Comparison of ENCODE assay signal across 1 cellular context in the genomic region with DNA sequence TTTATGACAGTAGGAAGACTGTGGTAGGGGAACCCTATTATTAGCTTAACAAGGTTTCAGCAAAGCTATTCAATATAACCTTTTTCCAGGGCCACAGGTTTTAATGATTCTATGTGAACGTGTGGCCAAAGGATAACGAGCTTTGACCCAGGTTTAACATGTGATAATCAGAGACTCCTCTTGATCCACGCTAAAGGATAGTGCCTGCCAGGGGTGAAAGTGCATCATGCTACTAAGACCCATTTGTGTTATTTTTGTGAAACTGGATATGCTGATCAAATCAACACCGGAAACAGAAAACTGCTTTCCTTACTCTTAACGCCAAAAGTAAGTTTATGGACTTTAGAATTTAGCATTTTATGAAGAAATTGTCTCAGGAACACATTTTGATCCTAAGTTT.
TF ChIP-seq lines count a peak whose summit lies in the region.

No MANE protein-coding gene starts in this region.

TF ChIP-seq in GM12878, 131 proteins besides CTCF, POLR2A, EP300 and RAD21:
- TF ChIP-seq, protein P1, sequence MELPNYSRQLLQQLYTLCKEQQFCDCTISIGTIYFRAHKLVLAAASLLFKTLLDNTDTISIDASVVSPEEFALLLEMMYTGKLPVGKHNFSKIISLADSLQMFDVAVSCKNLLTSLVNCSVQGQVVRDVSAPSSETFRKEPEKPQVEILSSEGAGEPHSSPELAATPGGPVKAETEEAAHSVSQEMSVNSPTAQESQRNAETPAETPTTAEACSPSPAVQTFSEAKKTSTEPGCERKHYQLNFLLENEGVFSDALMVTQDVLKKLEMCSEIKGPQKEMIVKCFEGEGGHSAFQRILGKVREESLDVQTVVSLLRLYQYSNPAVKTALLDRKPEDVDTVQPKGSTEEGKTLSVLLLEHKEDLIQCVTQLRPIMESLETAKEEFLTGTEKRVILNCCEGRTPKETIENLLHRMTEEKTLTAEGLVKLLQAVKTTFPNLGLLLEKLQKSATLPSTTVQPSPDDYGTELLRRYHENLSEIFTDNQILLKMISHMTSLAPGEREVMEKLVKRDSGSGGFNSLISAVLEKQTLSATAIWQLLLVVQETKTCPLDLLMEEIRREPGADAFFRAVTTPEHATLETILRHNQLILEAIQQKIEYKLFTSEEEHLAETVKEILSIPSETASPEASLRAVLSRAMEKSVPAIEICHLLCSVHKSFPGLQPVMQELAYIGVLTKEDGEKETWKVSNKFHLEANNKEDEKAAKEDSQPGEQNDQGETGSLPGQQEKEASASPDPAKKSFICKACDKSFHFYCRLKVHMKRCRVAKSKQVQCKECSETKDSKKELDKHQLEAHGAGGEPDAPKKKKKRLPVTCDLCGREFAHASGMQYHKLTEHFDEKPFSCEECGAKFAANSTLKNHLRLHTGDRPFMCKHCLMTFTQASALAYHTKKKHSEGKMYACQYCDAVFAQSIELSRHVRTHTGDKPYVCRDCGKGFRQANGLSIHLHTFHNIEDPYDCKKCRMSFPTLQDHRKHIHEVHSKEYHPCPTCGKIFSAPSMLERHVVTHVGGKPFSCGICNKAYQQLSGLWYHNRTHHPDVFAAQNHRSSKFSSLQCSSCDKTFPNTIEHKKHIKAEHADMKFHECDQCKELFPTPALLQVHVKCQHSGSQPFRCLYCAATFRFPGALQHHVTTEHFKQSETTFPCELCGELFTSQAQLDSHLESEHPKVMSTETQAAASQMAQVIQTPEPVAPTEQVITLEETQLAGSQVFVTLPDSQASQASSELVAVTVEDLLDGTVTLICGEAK (IDR thresholded peaks at IDR 0.05; ENCODE audit: borderline replicate concordance): 0 out of 2 replicates have a peak, but pooled peaks have one; percentile 8
- no peak for TF ChIP-seq TCF12 (IDR thresholded peaks at IDR 0.05; ENCODE audit: low read depth, low read length)
